ENCODE assay signal across 8 cellular contexts in the genomic region with DNA sequence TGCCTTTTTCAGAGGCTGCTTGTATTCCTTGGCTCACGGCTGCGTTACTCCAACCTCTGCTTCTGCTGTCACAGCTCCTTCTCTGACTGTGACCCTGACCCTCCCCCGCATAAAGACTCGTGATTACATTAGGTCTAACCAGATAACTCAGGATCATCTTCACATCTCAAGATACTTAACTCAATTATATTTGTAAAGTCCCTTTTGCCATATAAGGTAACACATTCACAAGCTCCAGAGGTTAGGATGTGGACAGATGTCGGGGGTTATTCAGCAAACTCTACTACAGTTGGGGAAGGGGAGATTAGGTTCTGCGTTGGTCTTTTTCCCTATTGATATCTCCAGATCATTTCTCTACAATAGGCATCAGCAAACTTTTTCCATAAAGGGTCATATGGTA.
"Had no signal": no experiment of that assay in that cellular context is flagged by ENCODE, and none has a peak within 500 bp of the region (broad histone marks: within the 10 kb centered on the region; RNA-seq: fewer than 3 reads in every experiment).

No MANE protein-coding gene starts in this region.

- H3K4me3 ChIP-seq: GM23338 had no signal

- H3K4me2 ChIP-seq: GM23338, KMS-11 had no signal

- H3K27ac ChIP-seq: KMS-11 had no signal

- DNase-seq: H9, HCEC 1CT, KBM-7 had no signal

- H3K9ac ChIP-seq: KMS-11 had no signal

- FAIRE-seq: H1, H54, HTR-8/SVneo had no signal

- H2AFZ ChIP-seq: GM23338 had no signal

- ATAC-seq: GM23338 had no signal
